In genomic region chr20:36682311-36682710, GRCh38 we compare ENCODE assay signal across 33 cellular contexts. TPM values are rescaled to one million over a fixed set of nuclear protein-coding genes. Genes with fewer than 3 reads are reported as not detected.
"Had no signal": no experiment of that assay in that cellular context is flagged by ENCODE, and none has a peak within 500 bp of the region (broad histone marks: within the 10 kb centered on the region; RNA-seq: fewer than 3 reads in every experiment).

No MANE protein-coding gene starts in this region.

- DNase-seq: dermis blood vessel endothelial cell; dorsolateral prefrontal cortex; effector CD4-positive, alpha-beta T cell; effector memory CD8-positive, alpha-beta T cell; endodermal cell; erythroblast; esophagus squamous epithelium; foreskin fibroblast; foreskin melanocyte; gastrocnemius medialis; glutamatergic neuron; head of caudate nucleus; hypothalamus; immature natural killer cell; islet precursor cell; kidney; kidney glomerular epithelial cell; left colon; left ventricle myocardium inferior; lower lobe of right lung; mesenchymal stem cell; mucosa of descending colon; naive B cell had no signal

- H3K27ac ChIP-seq: coronary artery, dorsolateral prefrontal cortex, epithelial cell of prostate, esophagus squamous epithelium, gastrocnemius medialis, hepatocyte, left ventricle myocardium inferior, lower lobe of right lung had no signal

- H3K4me1 ChIP-seq: esophagus squamous epithelium, gastrocnemius medialis, lower lobe of right lung had no signal

- H2AFZ ChIP-seq: hepatocyte had no signal

- ATAC-seq: effector memory CD8-positive, alpha-beta T cell; esophagus mucosa; gastrocnemius medialis; left colon; left lobe of liver; lower lobe of right lung; mucosa of descending colon had no signal

- FAIRE-seq: colon, endometrium, kidney had no signal

- H3K27me3 ChIP-seq: dorsolateral prefrontal cortex, esophagus squamous epithelium, gastrocnemius medialis, hepatocyte had no signal

- H3K4me2 ChIP-seq: hepatocyte had no signal

- H3K4me3 ChIP-seq: coronary artery, dorsolateral prefrontal cortex, esophagus squamous epithelium, gastrocnemius medialis, hepatocyte, left ventricle myocardium inferior, lower lobe of right lung, mucosa of descending colon had no signal

- H3K9me3 ChIP-seq: esophagus squamous epithelium, gastrocnemius medialis, left ventricle myocardium inferior, lower lobe of right lung, mucosa of descending colon had no signal

RNA-seq across cellular contexts. Expression of gene SLA2, which starts 36.3 kb away (rescaled TPM):
- total RNA-seq: dermis blood vessel endothelial cell, gastrocnemius medialis, glomerular endothelial cell, hepatocyte, lung microvascular endothelial cell, myocyte had no signal
- polyA plus RNA-seq: hepatocyte had no signal
